In the genomic region with DNA sequence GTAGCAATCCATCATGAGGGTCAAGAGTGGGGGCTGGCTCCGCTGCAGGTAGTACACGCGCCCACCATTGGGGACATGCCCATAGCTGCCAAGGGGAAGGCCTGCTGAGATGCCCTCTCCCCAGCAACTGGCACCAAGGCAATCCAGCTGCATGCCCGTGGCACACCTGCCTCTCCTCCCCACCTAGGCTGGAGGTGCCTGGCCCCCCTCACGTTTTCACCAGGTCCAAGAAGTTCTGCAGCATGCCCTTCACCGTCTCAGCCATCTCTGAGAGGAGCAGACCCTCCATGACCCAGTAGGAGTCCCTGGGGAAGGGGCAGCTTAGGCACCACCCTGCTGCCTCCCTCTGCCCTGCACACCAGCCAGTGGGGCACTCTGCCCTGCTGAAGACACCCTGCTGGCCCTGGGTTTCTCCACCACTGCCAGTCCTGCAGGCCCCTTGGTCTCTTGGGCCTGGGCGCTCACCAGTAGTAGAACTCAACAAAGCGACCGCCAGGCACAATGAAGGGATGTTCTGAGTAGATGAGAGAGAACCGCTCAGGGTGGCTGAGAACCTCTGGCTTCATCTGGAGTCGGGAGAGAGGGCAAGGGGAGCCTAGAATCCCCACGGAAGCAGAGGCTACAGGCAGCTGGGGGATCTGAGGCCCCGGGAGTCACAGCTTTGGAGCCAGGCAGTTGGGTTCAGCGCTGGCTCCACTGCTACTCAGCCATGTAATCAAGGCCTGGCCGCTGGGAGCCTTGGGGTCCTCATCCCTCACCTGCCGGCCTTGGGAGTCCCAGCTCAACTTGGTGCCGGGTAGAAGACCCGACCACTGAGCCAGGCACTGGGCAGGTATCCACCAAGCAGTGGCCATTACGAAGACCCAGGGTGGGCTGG, we compare ENCODE assay signal across 25 cellular contexts. TPM values are rescaled to one million over a fixed set of nuclear protein-coding genes. Genes with fewer than 3 reads are reported as not detected.
DNase-seq lines count a peak whose midpoint lies in the region; ATAC-seq, FAIRE-seq and TF ChIP-seq lines count a peak whose summit lies in the region.
"Had no signal": no experiment of that assay in that cellular context is flagged by ENCODE, and none has a peak within 500 bp of the region (broad histone marks: within the 10 kb centered on the region; RNA-seq: fewer than 3 reads in every experiment).

No MANE protein-coding gene starts in this region.

- no peak overlapping the region for H3K27ac ChIP-seq in endodermal cell (ENCODE audit: low read depth, low read length)
- H3K27ac ChIP-seq in neural progenitor cell = no peak overlapping the region
- H3K27ac ChIP-seq in upper lobe of left lung = no peak overlapping the region
- no peak overlapping the region for H3K27ac ChIP-seq in caudate nucleus (ENCODE audit: low read depth, low read length)
- H3K27ac ChIP-seq: HL-60, SJCRH30 had no signal

- H3K79me2 ChIP-seq in neural progenitor cell (ENCODE audit: low read depth) = no peaks in the 10 kb centered on the region

- no peak for ATAC-seq in left ventricle myocardium superior
- no peak for ATAC-seq in Right ventricle myocardium inferior
- no peak for ATAC-seq in upper lobe of left lung (ENCODE audit: low FRiP score in 2 of 2)
- ATAC-seq: CD8-positive, alpha-beta T cell; GM12878; Panc1 had no signal

- H3K4me3 ChIP-seq in endodermal cell (ENCODE audit: low read length) = no peak overlapping the region
- no peak overlapping the region for H3K4me3 ChIP-seq in neural progenitor cell
- H3K4me3 ChIP-seq in upper lobe of left lung = no peak overlapping the region
- H3K4me3 ChIP-seq: GM12878, SJCRH30 had no signal

- no peak overlapping the region for H3K27ac Mint-ChIP-seq in endodermal cell
- peak overlapping the region; percentile 76 for H3K27ac Mint-ChIP-seq in neural progenitor cell
- H3K27ac Mint-ChIP-seq: CD8-positive, alpha-beta T cell had no signal

- H3K27me3 Mint-ChIP-seq in endodermal cell (ENCODE audit: insufficient read depth) (peaks cover 1% of the 10 kb centered on the region), neural progenitor cell (ENCODE audit: insufficient read depth, low read depth) (peaks cover 12% of the 10 kb centered on the region)

- H3K36me3 ChIP-seq in endodermal cell (ENCODE audit: control insufficient read depth, insufficient read depth, low read length) (no peaks in the 10 kb centered on the region), neural progenitor cell (no peaks in the 10 kb centered on the region), upper lobe of left lung (peaks cover 0 to 13% (median 5%) of the 10 kb centered on the region in 4 donors)
- H3K36me3 ChIP-seq: SJCRH30 had no signal

- no peak overlapping the region for H2AFZ ChIP-seq in neural progenitor cell (replicated peaks)

- DNase-seq in left ventricle myocardium superior (peak; percentile 35), Right ventricle myocardium inferior (ENCODE audit: missing footprints) (no peak), endodermal cell (peak; percentile 45), neural progenitor cell (ENCODE audit: low spot score) (no peak), upper lobe of left lung (peak; percentile 17 to 24), GM12892 (ENCODE audit: insufficient read length) (no peak), NCI-H345 (lab: John Stamatoyannopoulos, UW) (no peak), caudate nucleus (lab: John Stamatoyannopoulos, UW) (no peak)
- DNase-seq: AML-193; C1 segment of cervical spinal cord; CD8-positive, alpha-beta T cell; DND-41; GOT3; KG1; NCI-H1092; NCI-H1436; NCI-H187 treated with DMSO at 0.1 percent for 48 hours; NCI-H2107; NCI-H748 treated with DMSO at 0.1 percent for 48 hours; SJCRH30 had no signal

- FAIRE-seq in GM12892 (lab: Jason Lieb, UNC) = no peak
- FAIRE-seq: GM12878 had no signal

- H3K9ac ChIP-seq in endodermal cell (ENCODE audit: extremely low read depth, low read length, poor library complexity, severe bottlenecking) = no peak overlapping the region
- H3K9ac ChIP-seq in neural progenitor cell = no peak overlapping the region

- no peaks in the 10 kb centered on the region for H3K27me3 ChIP-seq in endodermal cell (ENCODE audit: control insufficient read depth, insufficient read depth, low read length, poor library complexity, severe bottlenecking)
- H3K27me3 ChIP-seq in neural progenitor cell = no peaks in the 10 kb centered on the region
- H3K27me3 ChIP-seq in upper lobe of left lung = no peaks in the 10 kb centered on the region
- H3K27me3 ChIP-seq: SJCRH30 had no signal

- no peak for TF ChIP-seq CTCF in endodermal cell (conservative IDR thresholded peaks at IDR 0.05)
- TF ChIP-seq CTCF in neural progenitor cell (IDR thresholded peaks at IDR 0.05) = no peak
- no peak for TF ChIP-seq CTCF in upper lobe of left lung (IDR thresholded peaks at IDR 0.05)

- peaks cover 11% of the 10 kb centered on the region for H3F3A ChIP-seq in neural progenitor cell (ENCODE audit: low read depth)

- peaks cover 3% of the 10 kb centered on the region for H3K36me3 Mint-ChIP-seq in endodermal cell (ENCODE audit: low read depth)
- H3K36me3 Mint-ChIP-seq in neural progenitor cell = peaks cover 4% of the 10 kb centered on the region
- H3K36me3 Mint-ChIP-seq: CD8-positive, alpha-beta T cell had no signal

- H3K4me1 Mint-ChIP-seq in endodermal cell (peaks cover 14% of the 10 kb centered on the region), neural progenitor cell (peaks cover 32% of the 10 kb centered on the region)

- no peak overlapping the region for H3K4me2 ChIP-seq in neural progenitor cell

- no peaks in the 10 kb centered on the region for H3K9me3 ChIP-seq in endodermal cell (ENCODE audit: control insufficient read depth, low read length)
- H3K9me3 ChIP-seq in neural progenitor cell (ENCODE audit: low read depth) = no peaks in the 10 kb centered on the region
- H3K9me3 ChIP-seq in upper lobe of left lung = no peaks in the 10 kb centered on the region
- H3K9me3 ChIP-seq: SJCRH30 had no signal

- TF ChIP-seq EP300 in upper lobe of left lung (IDR thresholded peaks at IDR 0.05) = no peak

- no peaks in the 10 kb centered on the region for H4K20me1 ChIP-seq in neural progenitor cell (ENCODE audit: low read depth)

- TF ChIP-seq POLR2A in upper lobe of left lung (IDR thresholded peaks at IDR 0.05) (no peak), GM12892 (IDR thresholded peaks at IDR 0.05; ENCODE audit: low read depth, low read length) (no peak)

- intact Hi-C loops in left ventricle myocardium superior (cut with micrococcal nuclease) (no loop called here), Right ventricle myocardium inferior (cut with DNase I) (no loop called here)

- H3K9me3 Mint-ChIP-seq in endodermal cell = no peaks in the 10 kb centered on the region
- no peaks in the 10 kb centered on the region for H3K9me3 Mint-ChIP-seq in neural progenitor cell
- H3K9me3 Mint-ChIP-seq: CD8-positive, alpha-beta T cell had no signal

- WGBS in endodermal cell (ENCODE audit: insufficient coverage in 1 of 2, insufficient read length in 1 of 2), 2 experiments = 93 to 97% methylated on average over 15 to 18 of the region's 19 CpGs
- WGBS in upper lobe of left lung, 2 donors = 85 to 94% methylated on average over 5 to 17 of the region's 19 CpGs

- H3K4me1 ChIP-seq in endodermal cell (ENCODE audit: control insufficient read depth, insufficient read depth, low read length) (no peaks in the 10 kb centered on the region), neural progenitor cell (peaks cover 10% of the 10 kb centered on the region), upper lobe of left lung (peaks cover 5 to 15% (median 11%) of the 10 kb centered on the region in 4 donors)
- H3K4me1 ChIP-seq: SJCRH30 had no signal

- H3K4me3 Mint-ChIP-seq in endodermal cell (no peak overlapping the region), neural progenitor cell (no peak overlapping the region)
- H3K4me3 Mint-ChIP-seq: CD8-positive, alpha-beta T cell had no signal

RNA-seq across cellular contexts. Expression of a gene that starts 17.8 kb away (rescaled TPM):
- total RNA-seq in left ventricle myocardium superior (not detected), Right ventricle myocardium inferior (not detected), endodermal cell (not detected), neural progenitor cell (ENCODE audit: low replicate concordance) (not detected in 2 replicates), upper lobe of left lung (1 to 10 TPM in 1 of 6 donors, under 1 TPM in 2, not detected in 3; 0.17 to 1.0 (median 0.89) TPM)
- polyA plus RNA-seq in endodermal cell (2013, experiment 1 of 2) = not detected
- polyA plus RNA-seq in endodermal cell (2013, experiment 2 of 2) = not detected
- not detected for polyA plus RNA-seq in GM12892 (2012; ENCODE audit: missing spikeins)
- total RNA-seq: A172; CD8-positive, alpha-beta T cell; GM12878; SJCRH30 had no signal
- polyA plus RNA-seq: AG04450, GM12878 had no signal

RNA-seq across cellular contexts. Expression of a gene that starts 54.2 kb away (rescaled TPM):
- total RNA-seq in left ventricle myocardium superior (97.7 TPM), Right ventricle myocardium inferior (115 TPM), endodermal cell (10 to 100 TPM; 45.9 to 54.9 TPM), neural progenitor cell (ENCODE audit: low replicate concordance) (35.7 and 100 TPM in 2 replicates), upper lobe of left lung (100 to 1,000 TPM in 3 of 6 donors, 10 to 100 TPM in 3; 45.5 to 188 (median 100) TPM)
- polyA plus RNA-seq in endodermal cell (2013, experiment 1 of 2) = 106 TPM
- 105 TPM for polyA plus RNA-seq in endodermal cell (2013, experiment 2 of 2)
- not detected for polyA plus RNA-seq in GM12892 (2012; ENCODE audit: missing spikeins)

Comparison
In these comparisons a context has a peak if more than half of its experiments do, and no peak if none do; other contexts are left out.
1. DNase-seq: peak in left ventricle myocardium superior (single experiment), endodermal cell (single experiment) and upper lobe of left lung (2 of 2); none in Right ventricle myocardium inferior (single experiment), neural progenitor cell (single experiment), GM12892 (single experiment), NCI-H345 (single experiment) and caudate nucleus (0 of 61).